In the genomic region with DNA sequence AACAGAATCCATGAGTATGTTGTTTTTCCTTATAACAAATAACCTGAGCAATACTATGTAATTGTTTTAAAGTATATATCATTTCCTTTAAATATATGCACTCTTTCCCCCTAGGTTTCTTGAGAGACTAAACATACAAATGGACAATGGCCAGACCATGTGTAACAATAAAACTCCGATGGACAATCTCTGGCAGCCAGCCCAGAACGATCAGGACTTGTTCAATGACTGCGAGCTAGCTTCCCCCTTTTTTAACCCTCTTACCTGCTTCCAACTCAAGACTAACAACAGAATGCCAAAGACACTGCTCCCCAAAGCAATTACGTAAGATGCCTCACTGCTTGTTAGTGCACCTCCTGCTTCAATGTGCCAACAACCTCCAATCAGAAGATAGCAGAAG, we compare ENCODE assay signal across 16 cellular contexts.
"Had no signal": no experiment of that assay in that cellular context is flagged by ENCODE, and none has a peak within 500 bp of the region (broad histone marks: within the 10 kb centered on the region; RNA-seq: fewer than 3 reads in every experiment).

No MANE protein-coding gene starts in this region.

- H3K9me3 Mint-ChIP-seq: activated CD4-positive, alpha-beta memory T cell treated with anti-CD3 and anti-CD28 coated beads, Interleukin-2, amount 10 ng/mL, durations not matched to agents 7 days and 5 days; activated naive CD8-positive, alpha-beta T cell treated with anti-CD3 and anti-CD28 coated beads, Interleukin-2, amount 10 ng/mL, durations not matched to agents 7 days and 5 days; stimulated activated effector memory CD8-positive, alpha-beta T cell treated with anti-CD3 and anti-CD28 coated beads, Interleukin-12 subunit alpha, Interleukin-12 subunit beta, amount 100 ng/mL, for 72 hours had no signal

- H3K27ac ChIP-seq: breast epithelium, esophagus squamous epithelium, ovary, tibial nerve had no signal

- DNase-seq: activated CD4-positive, alpha-beta memory T cell treated with anti-CD3 and anti-CD28 coated beads, Interleukin-2, amount 10 ng/mL, durations not matched to agents 7 days and 5 days; activated CD4-positive, alpha-beta T cell treated with anti-CD3 and anti-CD28 coated beads for 36 hours; activated gamma-delta T cell treated with Interleukin-2 at 50 U/mL for 16 hours; activated naive CD8-positive, alpha-beta T cell treated with anti-CD3 and anti-CD28 coated beads, Interleukin-2, amount 10 ng/mL, durations not matched to agents 7 days and 5 days; activated T-cell treated with anti-CD3 and anti-CD28 coated beads, Interleukin-2, amount 50 U/mL, for 48 hours; anterior cingulate cortex; esophagus squamous epithelium; foreskin fibroblast; mesenchymal stem cell; ovary; T-helper 9 cell had no signal

- ATAC-seq: activated CD4-positive, alpha-beta T cell treated with anti-CD3 and anti-CD28 coated beads for 36 hours; stimulated activated effector memory CD8-positive, alpha-beta T cell treated with anti-CD3 and anti-CD28 coated beads, Interleukin-12 subunit alpha, Interleukin-12 subunit beta, amount 100 ng/mL, for 72 hours had no signal

- FAIRE-seq: endometrium, islet of Langerhans had no signal

- H3K27me3 ChIP-seq: breast epithelium, ovary, tibial nerve had no signal

- H3K4me3 Mint-ChIP-seq: activated CD4-positive, alpha-beta memory T cell treated with anti-CD3 and anti-CD28 coated beads, Interleukin-2, amount 10 ng/mL, durations not matched to agents 7 days and 5 days; activated CD4-positive, alpha-beta T cell treated with anti-CD3 and anti-CD28 coated beads for 36 hours; activated naive CD8-positive, alpha-beta T cell treated with anti-CD3 and anti-CD28 coated beads, Interleukin-2, amount 10 ng/mL, durations not matched to agents 7 days and 5 days; stimulated activated effector memory CD8-positive, alpha-beta T cell treated with anti-CD3 and anti-CD28 coated beads, Interleukin-12 subunit alpha, Interleukin-12 subunit beta, amount 100 ng/mL, for 72 hours had no signal

- H3K4me3 ChIP-seq: breast epithelium, esophagus squamous epithelium, ovary, tibial nerve had no signal

- H3K36me3 ChIP-seq: breast epithelium, esophagus squamous epithelium, ovary, tibial nerve had no signal

- H3K4me1 ChIP-seq: breast epithelium, esophagus squamous epithelium, tibial nerve had no signal

- H3K36me3 Mint-ChIP-seq: activated naive CD8-positive, alpha-beta T cell treated with anti-CD3 and anti-CD28 coated beads, Interleukin-2, amount 10 ng/mL, durations not matched to agents 7 days and 5 days; stimulated activated effector memory CD8-positive, alpha-beta T cell treated with anti-CD3 and anti-CD28 coated beads, Interleukin-12 subunit alpha, Interleukin-12 subunit beta, amount 100 ng/mL, for 72 hours had no signal

- H3K27ac Mint-ChIP-seq: activated CD4-positive, alpha-beta memory T cell treated with anti-CD3 and anti-CD28 coated beads, Interleukin-2, amount 10 ng/mL, durations not matched to agents 7 days and 5 days; activated CD4-positive, alpha-beta T cell treated with anti-CD3 and anti-CD28 coated beads for 36 hours; activated naive CD8-positive, alpha-beta T cell treated with anti-CD3 and anti-CD28 coated beads, Interleukin-2, amount 10 ng/mL, durations not matched to agents 7 days and 5 days; stimulated activated effector memory CD8-positive, alpha-beta T cell treated with anti-CD3 and anti-CD28 coated beads, Interleukin-12 subunit alpha, Interleukin-12 subunit beta, amount 100 ng/mL, for 72 hours had no signal

- H3K4me1 Mint-ChIP-seq: activated CD4-positive, alpha-beta memory T cell treated with anti-CD3 and anti-CD28 coated beads, Interleukin-2, amount 10 ng/mL, durations not matched to agents 7 days and 5 days; activated CD4-positive, alpha-beta T cell treated with anti-CD3 and anti-CD28 coated beads for 36 hours; activated naive CD8-positive, alpha-beta T cell treated with anti-CD3 and anti-CD28 coated beads, Interleukin-2, amount 10 ng/mL, durations not matched to agents 7 days and 5 days; stimulated activated effector memory CD8-positive, alpha-beta T cell treated with anti-CD3 and anti-CD28 coated beads, Interleukin-12 subunit alpha, Interleukin-12 subunit beta, amount 100 ng/mL, for 72 hours had no signal

- H3K9me3 ChIP-seq: breast epithelium, esophagus squamous epithelium, ovary, tibial nerve had no signal
